ENCODE assay signal across 8 cellular contexts in genomic region chr10:77111611-77112550, GRCh38.
DNase-seq lines count a peak whose midpoint lies in the region; ATAC-seq lines count a peak whose summit lies in the region.

No MANE protein-coding gene starts in this region.

- DNase-seq in DMS153 treated with DMSO at 0.1 percent for 48 hours (lab: John Stamatoyannopoulos, UW; ENCODE audit: unreplicated experiment) (peak; percentile 62), NCI-H128 (lab: John Stamatoyannopoulos, UW; ENCODE audit: unreplicated experiment) (peak; percentile 3), amniotic stem cell (lab: John Stamatoyannopoulos, UW) (peak; percentile 17), hepatic stellate cell (ENCODE audit: low spot score) (peak; percentile 69), smooth muscle cell of the brain vasculature (ENCODE audit: low read depth, low spot score) (peak; percentile 47), mesenteric fat pad (ENCODE audit: low spot score) (no peak)

- ATAC-seq in GM21390 (IDR thresholded peaks at IDR 0.05; ENCODE audit: unreplicated experiment) (peak; percentile 69), HG03097 (IDR thresholded peaks at IDR 0.05; ENCODE audit: low FRiP score, unreplicated experiment) (no peak)
